ENCODE assay signal across 1 cellular context in the genomic region with DNA sequence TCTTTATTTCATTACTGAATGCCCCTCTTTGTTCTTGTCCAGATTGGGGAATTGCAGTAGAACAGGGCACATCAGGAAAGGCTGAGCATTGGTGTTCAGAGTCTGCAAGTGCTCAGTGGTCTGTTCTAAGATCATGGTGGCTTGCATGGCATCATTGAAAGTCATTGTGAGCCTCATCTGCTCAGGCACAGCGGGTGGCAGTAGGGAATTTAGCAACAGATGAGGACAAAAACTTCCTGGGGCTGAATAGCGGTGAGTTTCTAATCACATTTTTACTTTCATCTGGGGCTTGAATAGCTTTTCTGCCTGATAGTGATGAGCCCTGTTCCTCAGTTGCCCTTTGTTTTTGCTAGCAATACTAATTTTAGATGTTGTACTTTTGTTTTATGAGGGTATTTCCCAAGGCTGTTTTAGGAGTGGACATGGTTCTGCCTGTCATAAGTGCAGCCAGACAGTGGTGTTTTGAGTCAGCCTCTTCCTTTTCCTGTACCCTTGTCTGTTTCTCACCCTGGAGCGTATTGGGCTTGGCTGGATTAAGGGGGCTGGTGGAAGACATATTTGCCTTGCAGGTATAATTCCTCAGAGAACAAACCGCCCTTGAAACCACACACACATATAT.
TF ChIP-seq lines count a peak whose summit lies in the region.

No MANE protein-coding gene starts in this region.

TF ChIP-seq in SK-N-SH, 30 proteins besides CTCF, POLR2A, EP300 and RAD21 (continued from another document):
- TF ChIP-seq, protein P1, sequence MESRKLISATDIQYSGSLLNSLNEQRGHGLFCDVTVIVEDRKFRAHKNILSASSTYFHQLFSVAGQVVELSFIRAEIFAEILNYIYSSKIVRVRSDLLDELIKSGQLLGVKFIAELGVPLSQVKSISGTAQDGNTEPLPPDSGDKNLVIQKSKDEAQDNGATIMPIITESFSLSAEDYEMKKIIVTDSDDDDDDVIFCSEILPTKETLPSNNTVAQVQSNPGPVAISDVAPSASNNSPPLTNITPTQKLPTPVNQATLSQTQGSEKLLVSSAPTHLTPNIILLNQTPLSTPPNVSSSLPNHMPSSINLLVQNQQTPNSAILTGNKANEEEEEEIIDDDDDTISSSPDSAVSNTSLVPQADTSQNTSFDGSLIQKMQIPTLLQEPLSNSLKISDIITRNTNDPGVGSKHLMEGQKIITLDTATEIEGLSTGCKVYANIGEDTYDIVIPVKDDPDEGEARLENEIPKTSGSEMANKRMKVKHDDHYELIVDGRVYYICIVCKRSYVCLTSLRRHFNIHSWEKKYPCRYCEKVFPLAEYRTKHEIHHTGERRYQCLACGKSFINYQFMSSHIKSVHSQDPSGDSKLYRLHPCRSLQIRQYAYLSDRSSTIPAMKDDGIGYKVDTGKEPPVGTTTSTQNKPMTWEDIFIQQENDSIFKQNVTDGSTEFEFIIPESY (IDR thresholded peaks at IDR 0.05; ENCODE audit: borderline replicate concordance, low read depth) = no peak
- TF ChIP-seq GABPA (IDR thresholded peaks at IDR 0.05; ENCODE audit: low read depth) (no peak), TEAD4 (IDR thresholded peaks at IDR 0.05; ENCODE audit: borderline replicate concordance, insufficient read depth) (no peak), RCOR1 (IDR thresholded peaks at IDR 0.05; ENCODE audit: low read length) (no peak), EZH2phosphoT487 (IDR thresholded peaks at IDR 0.05; ENCODE audit: borderline replicate concordance, low read depth) (no peak), GATA2 (CRISPR knock-in tag; IDR thresholded peaks at IDR 0.05) (no peak), CHD2 (IDR thresholded peaks at IDR 0.05; ENCODE audit: low read length, partially characterized antibody) (no peak), FOXM1 (IDR thresholded peaks at IDR 0.05; ENCODE audit: low read depth) (no peak), SMC3 (IDR thresholded peaks at IDR 0.05; ENCODE audit: low read depth, low read length) (no peak)
- TF ChIP-seq, protein P2, sequence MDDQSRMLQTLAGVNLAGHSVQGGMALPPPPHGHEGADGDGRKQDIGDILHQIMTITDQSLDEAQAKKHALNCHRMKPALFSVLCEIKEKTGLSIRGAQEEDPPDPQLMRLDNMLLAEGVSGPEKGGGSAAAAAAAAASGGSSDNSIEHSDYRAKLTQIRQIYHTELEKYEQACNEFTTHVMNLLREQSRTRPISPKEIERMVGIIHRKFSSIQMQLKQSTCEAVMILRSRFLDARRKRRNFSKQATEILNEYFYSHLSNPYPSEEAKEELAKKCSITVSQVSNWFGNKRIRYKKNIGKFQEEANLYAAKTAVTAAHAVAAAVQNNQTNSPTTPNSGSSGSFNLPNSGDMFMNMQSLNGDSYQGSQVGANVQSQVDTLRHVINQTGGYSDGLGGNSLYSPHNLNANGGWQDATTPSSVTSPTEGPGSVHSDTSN (IDR thresholded peaks at IDR 0.05) = no peak
